Comparison of ENCODE assay signal across 11 cellular contexts in the genomic region with DNA sequence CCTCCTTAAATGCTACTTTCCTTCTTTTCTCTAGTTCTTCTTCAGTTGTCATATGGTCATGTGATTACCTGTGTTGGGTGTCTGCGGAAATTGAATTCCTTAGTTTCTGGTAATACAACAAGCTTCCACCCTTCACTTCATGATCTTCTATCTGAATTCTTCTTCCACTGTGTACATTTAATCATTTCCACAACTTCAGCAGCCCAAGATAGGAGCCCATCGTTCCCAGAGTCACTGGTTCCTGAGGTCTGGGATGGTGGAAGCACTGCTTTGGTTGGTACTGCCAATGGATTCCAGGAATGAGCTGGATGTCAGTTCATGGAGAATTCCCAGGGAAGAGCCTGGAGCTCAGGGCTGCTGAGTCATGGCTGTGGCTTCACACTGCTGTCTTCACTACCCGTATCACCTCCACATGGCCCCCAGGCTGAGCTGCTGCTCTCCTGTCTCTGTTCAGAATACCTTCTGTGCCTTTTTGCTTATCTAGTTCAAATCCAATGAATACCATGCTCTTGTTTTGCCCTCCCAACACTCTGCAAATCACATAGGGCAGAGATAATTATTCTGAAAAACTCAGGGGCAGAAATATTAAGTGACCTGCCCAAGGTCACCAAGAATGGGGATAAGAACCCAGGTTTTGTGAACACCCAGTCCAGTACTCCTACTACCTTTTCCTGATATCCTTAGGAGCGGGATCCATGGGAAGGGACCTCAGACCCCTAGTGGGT.
DNase-seq lines count a peak whose midpoint lies in the region; ATAC-seq, FAIRE-seq and TF ChIP-seq lines count a peak whose summit lies in the region.
"Had no signal": no experiment of that assay in that cellular context is flagged by ENCODE, and none has a peak within 500 bp of the region (broad histone marks: within the 10 kb centered on the region; RNA-seq: fewer than 3 reads in every experiment).

No MANE protein-coding gene starts in this region.

- no peak for ATAC-seq in stimulated activated naive CD8-positive, alpha-beta T cell treated with anti-CD3 and anti-CD28 coated beads, Interleukin-15, Interleukin-2, amounts not matched to agents 100 U/mL and 50 U/mL, for 24 hours
- ATAC-seq in HepG2 (peak; percentile 78), GM19324 (IDR thresholded peaks at IDR 0.05; ENCODE audit: low FRiP score, unreplicated experiment) (no peak), GM18517 (IDR thresholded peaks at IDR 0.05; ENCODE audit: unreplicated experiment) (no peak), HG02588 (IDR thresholded peaks at IDR 0.05; ENCODE audit: unreplicated experiment) (no peak)

- FAIRE-seq in HepG2 (lab: Jason Lieb, UNC): no peak
- FAIRE-seq: frontal cortex had no signal

- no peaks in the 10 kb centered on the region; a peak in 1 of 5 replicates for H3K27me3 ChIP-seq in HepG2 (ENCODE audit: control insufficient read depth in 1 of 2, insufficient read depth in 2 of 2, low read length in 2 of 2)

- H3K27ac ChIP-seq in HepG2 (ENCODE audit: extremely low read length, insufficient read depth, low read length): peak overlapping the region; percentile 99
- H3K27ac ChIP-seq: psoas muscle had no signal

- no peak for DNase-seq in stimulated activated naive CD8-positive, alpha-beta T cell treated with anti-CD3 and anti-CD28 coated beads, Interleukin-15, Interleukin-2, amounts not matched to agents 100 U/mL and 50 U/mL, for 24 hours
- DNase-seq in HepG2 (ENCODE audit: low spot score) (peak; percentile 83), GM10248 (ENCODE audit: extremely low spot score) (no peak)
- DNase-seq: DMS 273 treated with DMSO at 0.1 percent for 48 hours, psoas muscle had no signal

- POLR2A ChIA-PET in HepG2 (lab: Yijun Ruan, JAX): interaction anchor here (0.7 to 4.8 kb wide), 37 partner anchors 8 to 943 kb away, joined by 3 to 57 read pairs (median 6); partner anchors contain the start of genes EIF4A2 and ST6GAL1
- POLR2A ChIA-PET in GM10248 (lab: Yijun Ruan, JAX): interaction anchor here (0.6 to 1.2 kb wide), 2 partner anchors 24 to 41 kb away, joined by 3 to 6 read pairs; no protein-coding TSS in a partner anchor

- intact Hi-C loops in HepG2 (cut with micrococcal nuclease; ENCODE audit: unreplicated experiment): loop anchor here (5.0 kb wide), 2 partner anchors 63 to 108 kb away; partner anchors contain the start of gene ST6GAL1

- TF ChIP-seq CTCF in HepG2 (CRISPR knock-in tag; IDR thresholded peaks at IDR 0.05): no peak
- no peak for TF ChIP-seq CTCF in GM10248 (IDR thresholded peaks at IDR 0.05; ENCODE audit: control extremely low read depth, extremely low read depth, low read depth, missing control alignments)

- TF ChIP-seq EP300 in HepG2 (IDR thresholded peaks at IDR 0.05; ENCODE audit: low read depth in 2 of 2, low read length in 2 of 2) (peak in 1 of 2 experiments; percentile 15; a peak in 1 of 4 replicates), HepG2 (CRISPR knock-in tag; IDR thresholded peaks at IDR 0.05; ENCODE audit: borderline replicate concordance) (0 out of 2 replicates have a peak, but pooled peaks have one; percentile 23)

- 15% methylated on average over 4 of the region's 4 CpGs for WGBS in HepG2 (ENCODE audit: low lambda C conversion rate)

- peaks cover 81% of the 10 kb centered on the region for H3K36me3 Mint-ChIP-seq in stimulated activated naive CD8-positive, alpha-beta T cell treated with anti-CD3 and anti-CD28 coated beads, Interleukin-15, Interleukin-2, amounts not matched to agents 100 ng/mL and 50 ng/mL, for 24 hours (ENCODE audit: low read depth)
- H3K36me3 Mint-ChIP-seq in activated naive CD8-positive, alpha-beta T cell: peaks cover 39% of the 10 kb centered on the region

- peaks cover 71% of the 10 kb centered on the region for H3K79me2 ChIP-seq in HepG2 (ENCODE audit: insufficient read depth, low read length)

- peak overlapping the region; percentile 86 for H3K9ac ChIP-seq in HepG2 (ENCODE audit: insufficient read depth, low read depth, low read length)

- H3K4me2 ChIP-seq in HepG2 (ENCODE audit: low read depth, low read length): peak overlapping the region; percentile 100

- H3K4me1 Mint-ChIP-seq in stimulated activated naive CD8-positive, alpha-beta T cell treated with anti-CD3 and anti-CD28 coated beads, Interleukin-15, Interleukin-2, amounts not matched to agents 100 ng/mL and 50 ng/mL, for 24 hours (ENCODE audit: low read depth): peaks cover 77% of the 10 kb centered on the region
- peaks cover 76% of the 10 kb centered on the region for H3K4me1 Mint-ChIP-seq in activated naive CD8-positive, alpha-beta T cell (ENCODE audit: low read depth)

- BruUV-seq in HepG2 (replicated peaks; lab: Mats Ljungman, UMichigan): no TSS peak

- TF ChIP-seq POLR2A in HepG2 (IDR thresholded peaks at IDR 0.05; ENCODE audit: insufficient read depth in 1 of 2, low read depth in 2 of 2, low read length in 2 of 2): peak; percentile 42 to 44; a peak in 2 of 4 replicates

- H3K4me1 ChIP-seq in HepG2 (ENCODE audit: insufficient read depth, low read length): peaks cover 70% of the 10 kb centered on the region

- peak overlapping the region; percentile 95 for H3K27ac Mint-ChIP-seq in stimulated activated naive CD8-positive, alpha-beta T cell treated with anti-CD3 and anti-CD28 coated beads, Interleukin-15, Interleukin-2, amounts not matched to agents 100 ng/mL and 50 ng/mL, for 24 hours
- peak overlapping the region; percentile 97 for H3K27ac Mint-ChIP-seq in activated naive CD8-positive, alpha-beta T cell

- CTCF ChIA-PET in HepG2 (lab: Yijun Ruan, JAX; ENCODE audit: low intra/inter-chr PET ratio, low total read pairs): interaction anchor here (0.9 kb wide), 1 partner anchor 192 kb away, joined by 3 read pairs; no protein-coding TSS in a partner anchor
- CTCF ChIA-PET in GM10248 (lab: Yijun Ruan, JAX): interaction anchor here (1.6 to 3.1 kb wide), 5 partner anchors 8 to 124 kb away, joined by 5 to 17 read pairs (median 7); no protein-coding TSS in a partner anchor

- peak overlapping the region; percentile 70 for H3K4me3 Mint-ChIP-seq in stimulated activated naive CD8-positive, alpha-beta T cell treated with anti-CD3 and anti-CD28 coated beads, Interleukin-15, Interleukin-2, amounts not matched to agents 100 ng/mL and 50 ng/mL, for 24 hours
- H3K4me3 Mint-ChIP-seq in activated naive CD8-positive, alpha-beta T cell: peak overlapping the region; percentile 80

- no peak overlapping the region for H2AFZ ChIP-seq in HepG2 (ENCODE audit: low read length)

- in situ Hi-C loops in HepG2 (cut with HindIII; ENCODE audit: extremely low pct_ligation_motif_present, low pct_unique_long_range_greater_than_20kb): no loop called here

- no peaks in the 10 kb centered on the region for H4K20me1 ChIP-seq in HepG2 (ENCODE audit: insufficient read depth, low read length)

- peaks cover 10 to 26% of the 10 kb centered on the region in 2 experiments for H3K36me3 ChIP-seq in HepG2 (replicated peaks in 1 of 2; ENCODE audit: control insufficient read depth in 1 of 2, insufficient read depth in 2 of 2, low read length in 2 of 2)

- H3K9me3 Mint-ChIP-seq in stimulated activated naive CD8-positive, alpha-beta T cell treated with anti-CD3 and anti-CD28 coated beads, Interleukin-15, Interleukin-2, amounts not matched to agents 100 ng/mL and 50 ng/mL, for 24 hours: peaks cover 6% of the 10 kb centered on the region
- peaks cover 2% of the 10 kb centered on the region for H3K9me3 Mint-ChIP-seq in activated naive CD8-positive, alpha-beta T cell (ENCODE audit: low read depth)

- TF ChIP-seq RAD21 in HepG2 (CRISPR knock-in tag; IDR thresholded peaks at IDR 0.05): 0 out of 2 replicates have a peak, but pooled peaks have one; percentile 12

- peak overlapping the region; percentile 67 to 82 (median 81) for H3K4me3 ChIP-seq in HepG2 (replicated peaks in 1 of 3; ENCODE audit: insufficient read depth in 1 of 3, low read depth in 2 of 3, low read length in 3 of 3)
- H3K4me3 ChIP-seq: psoas muscle had no signal

- H3K9me3 ChIP-seq in HepG2 (ENCODE audit: low read length): no peaks in the 10 kb centered on the region
- H3K9me3 ChIP-seq: psoas muscle had no signal

- no peaks in the 10 kb centered on the region for H3K27me3 Mint-ChIP-seq in stimulated activated naive CD8-positive, alpha-beta T cell treated with anti-CD3 and anti-CD28 coated beads, Interleukin-15, Interleukin-2, amounts not matched to agents 100 ng/mL and 50 ng/mL, for 24 hours
- H3K27me3 Mint-ChIP-seq in activated naive CD8-positive, alpha-beta T cell: no peaks in the 10 kb centered on the region

TF ChIP-seq in HepG2, 621 proteins besides CTCF, POLR2A, EP300 and RAD21 (continues in another document):
- TF ChIP-seq IRF2 (CRISPR knock-in tag; IDR thresholded peaks at IDR 0.05) (no peak; the same call in 1 of the 2 replicates), ZNF580 (CRISPR knock-in tag; IDR thresholded peaks at IDR 0.05; ENCODE audit: borderline replicate concordance, low read depth) (0 out of 2 replicates have a peak, but pooled peaks have one; percentile 40), SATB2 (CRISPR knock-in tag; IDR thresholded peaks at IDR 0.05) (no peak; the same call in 1 of the 2 replicates), PAF1 (CRISPR knock-in tag; IDR thresholded peaks at IDR 0.05) (no peak), CAMTA2 (CRISPR knock-in tag; IDR thresholded peaks at IDR 0.05; ENCODE audit: borderline replicate concordance) (no peak)
- TF ChIP-seq, protein P1, sequence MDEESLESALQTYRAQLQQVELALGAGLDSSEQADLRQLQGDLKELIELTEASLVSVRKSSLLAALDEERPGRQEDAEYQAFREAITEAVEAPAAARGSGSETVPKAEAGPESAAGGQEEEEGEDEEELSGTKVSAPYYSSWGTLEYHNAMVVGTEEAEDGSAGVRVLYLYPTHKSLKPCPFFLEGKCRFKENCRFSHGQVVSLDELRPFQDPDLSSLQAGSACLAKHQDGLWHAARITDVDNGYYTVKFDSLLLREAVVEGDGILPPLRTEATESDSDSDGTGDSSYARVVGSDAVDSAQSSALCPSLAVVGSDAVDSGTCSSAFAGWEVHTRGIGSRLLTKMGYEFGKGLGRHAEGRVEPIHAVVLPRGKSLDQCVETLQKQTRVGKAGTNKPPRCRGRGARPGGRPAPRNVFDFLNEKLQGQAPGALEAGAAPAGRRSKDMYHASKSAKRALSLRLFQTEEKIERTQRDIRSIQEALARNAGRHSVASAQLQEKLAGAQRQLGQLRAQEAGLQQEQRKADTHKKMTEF (CRISPR knock-in tag; IDR thresholded peaks at IDR 0.05): no peak
- TF ChIP-seq, protein P2, sequence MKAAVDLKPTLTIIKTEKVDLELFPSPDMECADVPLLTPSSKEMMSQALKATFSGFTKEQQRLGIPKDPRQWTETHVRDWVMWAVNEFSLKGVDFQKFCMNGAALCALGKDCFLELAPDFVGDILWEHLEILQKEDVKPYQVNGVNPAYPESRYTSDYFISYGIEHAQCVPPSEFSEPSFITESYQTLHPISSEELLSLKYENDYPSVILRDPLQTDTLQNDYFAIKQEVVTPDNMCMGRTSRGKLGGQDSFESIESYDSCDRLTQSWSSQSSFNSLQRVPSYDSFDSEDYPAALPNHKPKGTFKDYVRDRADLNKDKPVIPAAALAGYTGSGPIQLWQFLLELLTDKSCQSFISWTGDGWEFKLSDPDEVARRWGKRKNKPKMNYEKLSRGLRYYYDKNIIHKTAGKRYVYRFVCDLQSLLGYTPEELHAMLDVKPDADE (CRISPR knock-in tag; IDR thresholded peaks at IDR 0.05): no peak
